In the genomic region with DNA sequence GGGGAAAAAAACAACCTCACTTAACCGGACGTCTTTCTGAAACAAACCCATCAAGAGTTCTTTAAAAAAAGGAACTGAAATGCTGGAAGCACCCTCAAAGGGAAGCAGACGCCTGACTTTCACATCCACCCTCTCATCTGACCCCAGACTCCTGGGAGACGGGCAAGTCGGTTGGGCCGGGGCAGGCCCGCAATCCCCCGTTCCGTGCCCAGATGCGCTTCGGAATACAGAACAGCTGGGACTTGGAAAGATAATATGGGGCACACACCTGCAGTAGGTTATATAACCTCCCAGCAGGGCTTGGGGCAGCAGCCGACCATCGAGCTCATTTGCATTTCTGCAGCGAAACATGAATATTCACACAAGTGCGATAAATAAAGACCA, we compare ENCODE assay signal across 8 cellular contexts. TPM values are rescaled to one million over a fixed set of nuclear protein-coding genes. Genes with fewer than 3 reads are reported as not detected.
A peak's percentile ranks its signal among the peaks of the same experiment; 100 is the strongest.
DNase-seq lines count a peak whose midpoint lies in the region; ATAC-seq and TF ChIP-seq lines count a peak whose summit lies in the region.

No MANE protein-coding gene starts in this region.

- no peak for TF ChIP-seq EP300 in stomach (IDR thresholded peaks at IDR 0.05)

- ATAC-seq in HG02763 (IDR thresholded peaks at IDR 0.05; ENCODE audit: unreplicated experiment), result no peak

- TF ChIP-seq CTCF in stomach (IDR thresholded peaks at IDR 0.05), result no peak
- TF ChIP-seq CTCF in chondrocyte (IDR thresholded peaks at IDR 0.05), result no peak

- H3K9me3 ChIP-seq in stomach, result no peaks in the 10 kb centered on the region

- peaks cover 0 to 66% (median 21%) of the 10 kb centered on the region in 3 donors for H3K27me3 ChIP-seq in stomach

- DNase-seq in activated CD4-positive, alpha-beta memory T cell treated with anti-CD3 and anti-CD28 coated beads for 36 hours, result no peak
- no peak for DNase-seq in activated CD4-positive, alpha-beta memory T cell treated with anti-CD3 and anti-CD28 coated beads, Interleukin-2, amount 10 ng/mL, durations not matched to agents 7 days and 5 days
- DNase-seq in NOMO-1 treated with DMSO at 0.1 percent for 48 hours (lab: John Stamatoyannopoulos, UW; ENCODE audit: unreplicated experiment) (peak; percentile 69), fibroblast of peridontal ligament (ENCODE audit: extremely low read depth) (peak; percentile 8), stomach (no peak), chondrocyte (ENCODE audit: low spot score) (no peak)
- DNase-seq in activated CD4-positive, CD25-positive, alpha-beta regulatory T cell treated with anti-CD3 and anti-CD28 coated beads, Interleukin-2, amount 50 U/mL, for 72 hours, result no peak

- H3K4me1 Mint-ChIP-seq in activated CD4-positive, alpha-beta memory T cell treated with anti-CD3 and anti-CD28 coated beads for 36 hours (ENCODE audit: low read depth), result peaks cover 21% of the 10 kb centered on the region
- peaks cover 33% of the 10 kb centered on the region for H3K4me1 Mint-ChIP-seq in activated CD4-positive, alpha-beta memory T cell treated with anti-CD3 and anti-CD28 coated beads, Interleukin-2, amount 10 ng/mL, durations not matched to agents 7 days and 5 days
- peaks cover 24% of the 10 kb centered on the region for H3K4me1 Mint-ChIP-seq in chondrocyte (ENCODE audit: low read depth)

- no peak overlapping the region for H3K27ac Mint-ChIP-seq in activated CD4-positive, alpha-beta memory T cell treated with anti-CD3 and anti-CD28 coated beads for 36 hours
- H3K27ac Mint-ChIP-seq in activated CD4-positive, alpha-beta memory T cell treated with anti-CD3 and anti-CD28 coated beads, Interleukin-2, amount 10 ng/mL, durations not matched to agents 7 days and 5 days, result no peak overlapping the region
- H3K27ac Mint-ChIP-seq in chondrocyte (ENCODE audit: unreplicated experiment), result no peak overlapping the region

- intact Hi-C loops in activated CD4-positive, alpha-beta memory T cell treated with anti-CD3 and anti-CD28 coated beads for 36 hours (cut with micrococcal nuclease), result no loop called here
- intact Hi-C loops in stomach (cut with DNase I; ENCODE audit: low total_unique reads), result no loop called here

- H3K36me3 ChIP-seq in stomach, result no peaks in the 10 kb centered on the region

- no peak for TF ChIP-seq POLR2A in stomach (IDR thresholded peaks at IDR 0.05)

- peaks cover 53 to 84% (median 71%) of the 10 kb centered on the region in 4 donors for H3K4me1 ChIP-seq in stomach

- H3K27me3 Mint-ChIP-seq in activated CD4-positive, alpha-beta memory T cell treated with anti-CD3 and anti-CD28 coated beads for 36 hours, result no peaks in the 10 kb centered on the region
- no peaks in the 10 kb centered on the region for H3K27me3 Mint-ChIP-seq in activated CD4-positive, alpha-beta memory T cell treated with anti-CD3 and anti-CD28 coated beads, Interleukin-2, amount 10 ng/mL, durations not matched to agents 7 days and 5 days
- H3K27me3 Mint-ChIP-seq in chondrocyte (ENCODE audit: low read depth), result peaks cover 29% of the 10 kb centered on the region

- peak overlapping the region in 2 of 4 donors; percentile 11 to 56 for H3K4me3 ChIP-seq in stomach

- POLR2A ChIA-PET in activated CD4-positive, alpha-beta memory T cell treated with anti-CD3 and anti-CD28 coated beads for 36 hours (lab: Charles Lee), result no interaction called here
- POLR2A ChIA-PET in activated CD4-positive, alpha-beta memory T cell treated with anti-CD3 and anti-CD28 coated beads, Interleukin-2, amount 10 ng/mL, durations not matched to agents 7 days and 5 days (lab: Charles Lee), result interaction anchor here (1.1 kb wide), 1 partner anchor 14 kb away, joined by 3 read pairs; no protein-coding TSS in a partner anchor

- H3K9me3 Mint-ChIP-seq in activated CD4-positive, alpha-beta memory T cell treated with anti-CD3 and anti-CD28 coated beads for 36 hours, result no peaks in the 10 kb centered on the region
- H3K9me3 Mint-ChIP-seq in activated CD4-positive, alpha-beta memory T cell treated with anti-CD3 and anti-CD28 coated beads, Interleukin-2, amount 10 ng/mL, durations not matched to agents 7 days and 5 days, result no peaks in the 10 kb centered on the region
- H3K9me3 Mint-ChIP-seq in chondrocyte (ENCODE audit: low read depth), result no peaks in the 10 kb centered on the region

- H3K4me3 Mint-ChIP-seq in activated CD4-positive, alpha-beta memory T cell treated with anti-CD3 and anti-CD28 coated beads for 36 hours, result peak overlapping the region; percentile 24
- no peak overlapping the region for H3K4me3 Mint-ChIP-seq in activated CD4-positive, alpha-beta memory T cell treated with anti-CD3 and anti-CD28 coated beads, Interleukin-2, amount 10 ng/mL, durations not matched to agents 7 days and 5 days
- no peak overlapping the region for H3K4me3 Mint-ChIP-seq in chondrocyte (ENCODE audit: unreplicated experiment)

- H3K27ac ChIP-seq in stomach, result peak overlapping the region in 3 of 5 donors; percentile 24 to 64 (median 58)

- CTCF ChIA-PET in activated CD4-positive, alpha-beta memory T cell treated with anti-CD3 and anti-CD28 coated beads for 36 hours (lab: Charles Lee), result interaction anchor here (0.7 to 1.5 kb wide), 7 partner anchors 12 to 277 kb away, joined by 3 to 5 read pairs (median 3); no protein-coding TSS in a partner anchor
- CTCF ChIA-PET in activated CD4-positive, alpha-beta memory T cell treated with anti-CD3 and anti-CD28 coated beads, Interleukin-2, amount 10 ng/mL, durations not matched to agents 7 days and 5 days (lab: Charles Lee), result interaction anchor here (0.7 to 1.9 kb wide), 6 partner anchors 17 to 201 kb away, joined by 3 to 7 read pairs (median 4); no protein-coding TSS in a partner anchor

- no peaks in the 10 kb centered on the region for H3K36me3 Mint-ChIP-seq in activated CD4-positive, alpha-beta memory T cell treated with anti-CD3 and anti-CD28 coated beads for 36 hours
- peaks cover 18% of the 10 kb centered on the region for H3K36me3 Mint-ChIP-seq in activated CD4-positive, alpha-beta memory T cell treated with anti-CD3 and anti-CD28 coated beads, Interleukin-2, amount 10 ng/mL, durations not matched to agents 7 days and 5 days (ENCODE audit: low read depth)
- H3K36me3 Mint-ChIP-seq in chondrocyte (ENCODE audit: low read depth), result no peaks in the 10 kb centered on the region

- WGBS in stomach, 5 donors, result 32 to 38% (median 33%) methylated on average over 14 to 15 of the region's 15 CpGs

RNA-seq across cellular contexts. Expression of a gene that starts 3.7 kb away (rescaled TPM):
- 10 to 100 TPM; 41.7 to 44.3 TPM for total RNA-seq in activated CD4-positive, alpha-beta memory T cell treated with anti-CD3 and anti-CD28 coated beads for 36 hours
- 10 to 100 TPM; 81.4 to 84.4 TPM for total RNA-seq in activated CD4-positive, alpha-beta memory T cell treated with anti-CD3 and anti-CD28 coated beads, Interleukin-2, amount 10 ng/mL, durations not matched to agents 7 days and 5 days
- total RNA-seq in stomach (100 to 1,000 TPM in 2 of 5 donors, 10 to 100 TPM in 3; 25.9 to 390 (median 65.3) TPM), chondrocyte (1.5 to 2.7 TPM (median 2.0 TPM) in 3 replicates)
- polyA plus RNA-seq in stomach, result 10 to 100 TPM in 2 of 3 donors, 1 to 10 TPM in 1; 7.7 to 45.9 (median 13.0) TPM

Comparison
In these comparisons a context has a peak if more than half of its experiments do, and no peak if none do; other contexts are left out.
1. DNase-seq: peak in NOMO-1 treated with DMSO at 0.1 percent for 48 hours (single experiment) and fibroblast of peridontal ligament (single experiment); none in activated CD4-positive, alpha-beta memory T cell treated with anti-CD3 and anti-CD28 coated beads for 36 hours (single experiment), activated CD4-positive, alpha-beta memory T cell treated with anti-CD3 and anti-CD28 coated beads, Interleukin-2, amount 10 ng/mL, durations not matched to agents 7 days and 5 days (single experiment), stomach (single experiment), chondrocyte (single experiment) and activated CD4-positive, CD25-positive, alpha-beta regulatory T cell treated with anti-CD3 and anti-CD28 coated beads, Interleukin-2, amount 50 U/mL, for 72 hours (single experiment).